Comparison of ENCODE assay signal across 20 cellular contexts in the genomic region with DNA sequence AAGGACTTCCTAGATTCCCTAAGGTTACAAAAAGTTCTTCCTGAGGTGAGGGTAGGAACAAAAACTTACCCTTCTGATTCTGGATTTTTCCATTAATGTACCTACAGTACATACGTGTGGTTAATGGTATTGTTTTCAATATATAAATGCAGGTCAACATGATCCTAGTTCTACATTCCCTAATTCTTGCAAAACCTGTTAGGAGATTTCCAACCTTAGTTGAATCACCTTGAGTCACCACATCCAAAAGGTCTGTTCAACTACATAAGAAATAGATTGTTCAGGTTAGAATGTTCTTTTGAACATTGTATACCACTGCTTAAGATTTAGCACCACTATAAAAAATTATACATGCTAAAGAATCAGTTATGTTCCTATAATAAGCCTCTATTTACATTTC.
DNase-seq lines count a peak whose midpoint lies in the region; ATAC-seq and TF ChIP-seq lines count a peak whose summit lies in the region.
"Had no signal": no experiment of that assay in that cellular context is flagged by ENCODE, and none has a peak within 500 bp of the region (broad histone marks: within the 10 kb centered on the region; RNA-seq: fewer than 3 reads in every experiment).

No MANE protein-coding gene starts in this region.

- H3K27me3 ChIP-seq in Karpas-422 (ENCODE audit: low read length) (no peaks in the 10 kb centered on the region), PC-3 (ENCODE audit: low read length) (no peaks in the 10 kb centered on the region), dorsolateral prefrontal cortex (no peaks in the 10 kb centered on the region), foreskin keratinocyte (no peaks in the 10 kb centered on the region)
- H3K27me3 ChIP-seq: BLaER1 treated with 17β-estradiol and CSF1 and Interleukin-3, amounts not matched to agents 10 nM and 100 nM had no signal

- H3K4me3 ChIP-seq in Karpas-422 (ENCODE audit: low read length) (peak overlapping the region; percentile 14), PC-3 (ENCODE audit: low read length) (no peak overlapping the region), dorsolateral prefrontal cortex (no peak overlapping the region)
- H3K4me3 ChIP-seq: BLaER1 treated with 17β-estradiol and CSF1 and Interleukin-3, amounts not matched to agents 10 nM and 100 nM; GM12878; GM23338 had no signal

- peak overlapping the region; percentile 56 for H3K4me2 ChIP-seq in Karpas-422 (ENCODE audit: low read depth, low read length, poor library complexity, severe bottlenecking)
- H3K4me2 ChIP-seq in PC-3 (ENCODE audit: low read length) = peak overlapping the region; percentile 28; the same call in 1 of the 2 replicates
- H3K4me2 ChIP-seq: BLaER1 treated with 17β-estradiol and CSF1 and Interleukin-3, amounts not matched to agents 10 nM and 100 nM; GM23338 had no signal

- POLR2A ChIA-PET in PC-3 (lab: Charles Lee; ENCODE audit: unreplicated experiment) (interaction anchor here (0.6 kb wide), 1 partner anchor 501 kb away, joined by 3 read pairs; the partner anchor contains the start of genes DEPDC4 and SCYL2), T-cell (lab: Charles Lee) (no interaction called here)

- H3K36me3 ChIP-seq in Karpas-422 (ENCODE audit: insufficient read depth, low read length) = no peaks in the 10 kb centered on the region
- no peaks in the 10 kb centered on the region for H3K36me3 ChIP-seq in PC-3 (ENCODE audit: low read depth, low read length)

- H3K9me3 ChIP-seq in Karpas-422 (ENCODE audit: low read length) (no peaks in the 10 kb centered on the region), PC-3 (ENCODE audit: low read length) (no peaks in the 10 kb centered on the region)
- H3K9me3 ChIP-seq: BLaER1 treated with 17β-estradiol and CSF1 and Interleukin-3, amounts not matched to agents 10 nM and 100 nM had no signal

- ATAC-seq in PC-3 = peak; percentile 54
- peak; percentile 97 for ATAC-seq in foreskin keratinocyte
- no peak for ATAC-seq in HG02840 (IDR thresholded peaks at IDR 0.05; ENCODE audit: low FRiP score, unreplicated experiment)
- no peak for ATAC-seq in T-cell (replicated peaks in 1 of 4)
- ATAC-seq: CD8-positive, alpha-beta T cell; GM12878; GM23338; HCT116; HepG2 had no signal

- CTCF ChIA-PET in PC-3 (lab: Charles Lee) = no interaction called here
- CTCF ChIA-PET in T-cell (lab: Charles Lee) = no interaction called here

- no peaks in the 10 kb centered on the region for H3K79me2 ChIP-seq in Karpas-422 (ENCODE audit: low read length)
- no peaks in the 10 kb centered on the region for H3K79me2 ChIP-seq in PC-3 (ENCODE audit: low read length)

- intact Hi-C loops in PC-3 (cut with micrococcal nuclease) (loop anchor here (2.0 kb wide), 1 partner anchor 108 kb away; no protein-coding TSS in a partner anchor), dorsolateral prefrontal cortex (cut with DNase I) (loop anchor here (5.0 to 10.0 kb wide), 2 partner anchors 722 to 724 kb away; no protein-coding TSS in a partner anchor)

- no TSS peak for BruUV-seq in PC-3 (replicated peaks; lab: Mats Ljungman, UMichigan)

- TF ChIP-seq CTCF in PC-3 (conservative IDR thresholded peaks at IDR 0.05; ENCODE audit: low read depth, low read length) (no peak), dorsolateral prefrontal cortex (IDR thresholded peaks at IDR 0.05 in 54 of 56, conservative IDR thresholded peaks at IDR 0.05 in 2 of 56; ENCODE audit: low read depth in 1 of 56, partially characterized antibody in 56 of 56) (no peak), foreskin keratinocyte (conservative IDR thresholded peaks at IDR 0.05) (no peak)

- peaks cover 54% of the 10 kb centered on the region for H3K4me1 ChIP-seq in Karpas-422 (ENCODE audit: low read length)
- peaks cover 16% of the 10 kb centered on the region for H3K4me1 ChIP-seq in PC-3 (ENCODE audit: insufficient read depth, low read length)
- peaks cover 12% of the 10 kb centered on the region for H3K4me1 ChIP-seq in foreskin keratinocyte
- H3K4me1 ChIP-seq: BLaER1 treated with 17β-estradiol and CSF1 and Interleukin-3, amounts not matched to agents 10 nM and 100 nM had no signal

- H3K27me3 Mint-ChIP-seq in T-cell = no peaks in the 10 kb centered on the region
- H3K27me3 Mint-ChIP-seq: B cell, IgD-negative memory B cell had no signal

- no peaks in the 10 kb centered on the region for H3F3A ChIP-seq in PC-3 (ENCODE audit: low read length, unreplicated experiment)

- H3K9me2 ChIP-seq in Karpas-422 (replicated peaks; ENCODE audit: insufficient read depth, low read length) (no peaks in the 10 kb centered on the region), PC-3 (replicated peaks; ENCODE audit: low read length) (no peaks in the 10 kb centered on the region)

- peaks cover 3 to 20% (median 5%) of the 10 kb centered on the region in 3 donors for H3K9me3 Mint-ChIP-seq in T-cell
- H3K9me3 Mint-ChIP-seq: CD8-positive, alpha-beta T cell; GM23338; IgD-negative memory B cell had no signal

- no peak overlapping the region for H3K27ac Mint-ChIP-seq in T-cell
- H3K27ac Mint-ChIP-seq: B cell; CD8-positive, alpha-beta T cell; GM23338; HFFc6; IgD-negative memory B cell had no signal

- peak overlapping the region; percentile 91 for H3K27ac ChIP-seq in Karpas-422 (ENCODE audit: low read length)
- no peak overlapping the region for H3K27ac ChIP-seq in PC-3 (ENCODE audit: low read length)
- H3K27ac ChIP-seq in dorsolateral prefrontal cortex = peak overlapping the region in 33 of 59 donors; percentile 2 to 77 (median 59)
- no peak overlapping the region for H3K27ac ChIP-seq in foreskin keratinocyte
- H3K27ac ChIP-seq: BLaER1 treated with 17β-estradiol and CSF1 and Interleukin-3, amounts not matched to agents 10 nM and 100 nM had no signal

- H3K36me3 Mint-ChIP-seq in T-cell = no peaks in the 10 kb centered on the region
- H3K36me3 Mint-ChIP-seq: CD8-positive, alpha-beta T cell; IgD-negative memory B cell had no signal

- H2AFZ ChIP-seq in Karpas-422 (ENCODE audit: low read length) (0 out of 2 replicates have a peak overlapping the region, but pooled peaks have one; percentile 23), PC-3 (ENCODE audit: low read length) (no peak overlapping the region)
- H2AFZ ChIP-seq: GM23338 had no signal

- DNase-seq in Karpas-422 = no peak
- peak; percentile 80 for DNase-seq in PC-3
- no peak for DNase-seq in dorsolateral prefrontal cortex
- DNase-seq in foreskin keratinocyte = peak; percentile 22 to 69
- no peak for DNase-seq in T1000 (lab: John Stamatoyannopoulos, UW)
- no peak for DNase-seq in T-cell
- DNase-seq: Calu3; CD8-positive, alpha-beta T cell; DND-41; EL; H7; HFFc6 had no signal

- no peak overlapping the region for H3K4me3 Mint-ChIP-seq in T-cell
- H3K4me3 Mint-ChIP-seq: B cell; CD8-positive, alpha-beta T cell; GM23338; HFFc6; IgD-negative memory B cell had no signal

- no peaks in the 10 kb centered on the region for H3K4me1 Mint-ChIP-seq in T-cell
- H3K4me1 Mint-ChIP-seq: B cell, IgD-negative memory B cell had no signal

- H3K9ac ChIP-seq in Karpas-422 (ENCODE audit: low read length) = peak overlapping the region; percentile 49
- H3K9ac ChIP-seq in PC-3 (ENCODE audit: low read length) = no peak overlapping the region
- H3K9ac ChIP-seq: BLaER1 treated with 17β-estradiol and CSF1 and Interleukin-3, amounts not matched to agents 10 nM and 100 nM had no signal

- no peaks in the 10 kb centered on the region for H4K20me1 ChIP-seq in Karpas-422 (ENCODE audit: insufficient read depth, low read depth, low read length)
- no peaks in the 10 kb centered on the region for H4K20me1 ChIP-seq in PC-3 (ENCODE audit: low read length)
- H4K20me1 ChIP-seq: BLaER1 treated with 17β-estradiol and CSF1 and Interleukin-3, amounts not matched to agents 10 nM and 100 nM had no signal

Comparison
In these comparisons a context has a peak if more than half of its experiments do, and no peak if none do; other contexts are left out.
1. DNase-seq: peak in PC-3 (single experiment) and foreskin keratinocyte (2 of 2); none in Karpas-422 (single experiment), dorsolateral prefrontal cortex (0 of 10), T1000 (single experiment) and T-cell (0 of 34).
2. H3K27ac ChIP-seq: peak in Karpas-422 (single experiment) and dorsolateral prefrontal cortex (33 of 59); none in PC-3 (single experiment) and foreskin keratinocyte (single experiment).
3. ATAC-seq: peak in PC-3 (single experiment) and foreskin keratinocyte (single experiment); none in HG02840 (single experiment) and T-cell (0 of 4).